7 cellular contexts compared by ENCODE assay signal in genomic region chrX:89759076-89759685, GRCh38.
A peak's percentile ranks its signal among the peaks of the same experiment; 100 is the strongest.
DNase-seq lines count a peak whose midpoint lies in the region; ATAC-seq, FAIRE-seq and TF ChIP-seq lines count a peak whose summit lies in the region.
"Not testable (repeated sequence)": the region's sequence is repeated elsewhere in the genome, so short reads cannot be mapped to it uniquely, and the experiment has no call there.

No MANE protein-coding gene starts in this region.

- intact Hi-C loops in OCI-LY7 (cut with micrococcal nuclease; ENCODE audit: unreplicated experiment), result not testable (repeated sequence)

- H3K4me1 Mint-ChIP-seq in WTC11; endodermal cell; progenitor cell of endocrine pancreas (ENCODE audit: low read depth): not testable (repeated sequence)

- H3K79me2 ChIP-seq in Loucy (ENCODE audit: insufficient read depth, low read length); OCI-LY7 (ENCODE audit: insufficient read depth, low read depth, low read length): not testable (repeated sequence)

- peak; percentile 30 for TF ChIP-seq CTCF in GM12873 (IDR thresholded peaks at IDR 0.05; ENCODE audit: insufficient read depth, low read depth, low read length, missing control alignments)
- peak; percentile 18; the same call in 1 of the 2 replicates for TF ChIP-seq CTCF in Loucy (conservative IDR thresholded peaks at IDR 0.05; ENCODE audit: low read length)
- TF ChIP-seq CTCF in OCI-LY7 (conservative IDR thresholded peaks at IDR 0.05; ENCODE audit: low read length), result peak; percentile 36; the same call in 1 of the 2 replicates
- not testable (repeated sequence) for TF ChIP-seq CTCF in WTC11 (IDR thresholded peaks at IDR 0.05)
- peak; percentile 38 for TF ChIP-seq CTCF in endodermal cell (conservative IDR thresholded peaks at IDR 0.05)
- TF ChIP-seq CTCF in progenitor cell of endocrine pancreas (IDR thresholded peaks at IDR 0.05; ENCODE audit: unreplicated experiment), result peak; percentile 13

- peak; percentile 48 for ATAC-seq in WTC11

- H3K9me3 Mint-ChIP-seq in WTC11 (peaks cover 32% of the 10 kb centered on the region), endodermal cell (peaks cover 62% of the 10 kb centered on the region), progenitor cell of endocrine pancreas (ENCODE audit: low read depth) (peaks cover 26% of the 10 kb centered on the region)

- H2AFZ ChIP-seq in Loucy (ENCODE audit: low read length); OCI-LY7 (ENCODE audit: low read length): not testable (repeated sequence)

- H3K9ac ChIP-seq in Loucy (ENCODE audit: low read depth, low read length, poor library complexity, severe bottlenecking); endodermal cell (ENCODE audit: extremely low read depth, low read length, poor library complexity, severe bottlenecking): not testable (repeated sequence)

- peaks cover 41% of the 10 kb centered on the region for H3K36me3 Mint-ChIP-seq in WTC11
- H3K36me3 Mint-ChIP-seq in endodermal cell (ENCODE audit: low read depth), result peaks cover 10% of the 10 kb centered on the region
- not testable (repeated sequence) for H3K36me3 Mint-ChIP-seq in progenitor cell of endocrine pancreas (ENCODE audit: insufficient read depth)

- POLR2A ChIA-PET in OCI-LY7 (lab: Charles Lee); WTC11 (lab: Charles Lee): not testable (repeated sequence)

- H3K27ac ChIP-seq in OCI-LY7 (ENCODE audit: low read depth, low read length, poor library complexity, severe bottlenecking); endodermal cell (ENCODE audit: low read depth, low read length): not testable (repeated sequence)

- not testable (repeated sequence) for H3F3A ChIP-seq in Loucy (ENCODE audit: low read depth)

- not testable (repeated sequence) for H3K4me1 ChIP-seq in Loucy (ENCODE audit: insufficient read depth, low read length, poor library complexity, severe bottlenecking); OCI-LY7 (ENCODE audit: insufficient read depth, low read length, poor library complexity, severe bottlenecking); endodermal cell (ENCODE audit: control insufficient read depth, insufficient read depth, low read length)

- not testable (repeated sequence) for H3K36me3 ChIP-seq in Loucy (ENCODE audit: insufficient read depth, low read length); OCI-LY7 (ENCODE audit: insufficient read depth, low read length); endodermal cell (ENCODE audit: control insufficient read depth, insufficient read depth, low read length)

- not testable (repeated sequence) for H3K4me3 Mint-ChIP-seq in WTC11; endodermal cell; progenitor cell of endocrine pancreas (ENCODE audit: low read depth)

- not testable (repeated sequence) for BruUV-seq in OCI-LY7 (replicated peaks; lab: Mats Ljungman, UMichigan)

- 91% methylated on average over 5 of the region's 5 CpGs; no CpG with 5 or more reads in 1 of the 2 experiments for WGBS in endodermal cell (ENCODE audit: insufficient coverage in 1 of 2, insufficient read length in 1 of 2), 2 experiments

- TF ChIP-seq POLR2A in H54 (IDR thresholded peaks at IDR 0.05; ENCODE audit: low read depth, low read length), result not testable (repeated sequence)

- H3K27ac Mint-ChIP-seq in WTC11, endodermal cell, progenitor cell of endocrine pancreas: not testable (repeated sequence)

- FAIRE-seq in H54 (lab: Jason Lieb, UNC), result peak; percentile 93

- H3K9me2 ChIP-seq in Loucy (replicated peaks; ENCODE audit: low read depth, low read length); OCI-LY7 (ENCODE audit: insufficient read depth, low read length): not testable (repeated sequence)

- CTCF ChIA-PET in OCI-LY7 (lab: Charles Lee; ENCODE audit: unreplicated experiment); WTC11 (lab: Charles Lee): not testable (repeated sequence)

- not testable (repeated sequence) for H4K20me1 ChIP-seq in Loucy (ENCODE audit: insufficient read depth, low read length, poor library complexity, severe bottlenecking); OCI-LY7 (ENCODE audit: insufficient read depth, low read length)

- DNase-seq in H54 (ENCODE audit: insufficient read length, low spot score); OCI-LY7 (ENCODE audit: low spot score); WTC11 (ENCODE audit: low spot score); endodermal cell; progenitor cell of endocrine pancreas (ENCODE audit: low spot score, unreplicated experiment): not testable (repeated sequence)

- H3K9me3 ChIP-seq in Loucy (ENCODE audit: insufficient read depth, low read depth, low read length); OCI-LY7 (ENCODE audit: low read length): not testable (repeated sequence)
- peaks cover 18% of the 10 kb centered on the region for H3K9me3 ChIP-seq in endodermal cell (ENCODE audit: control insufficient read depth, low read length)

- not testable (repeated sequence) for H3K27me3 Mint-ChIP-seq in WTC11 (ENCODE audit: low read depth); endodermal cell (ENCODE audit: insufficient read depth); progenitor cell of endocrine pancreas

- not testable (repeated sequence) for H3K27me3 ChIP-seq in Loucy (ENCODE audit: insufficient read depth, low read length, poor library complexity, severe bottlenecking); endodermal cell (ENCODE audit: control insufficient read depth, insufficient read depth, low read length, poor library complexity, severe bottlenecking)

- not testable (repeated sequence) for H3K4me3 ChIP-seq in Loucy (ENCODE audit: low read length, poor library complexity, severe bottlenecking); OCI-LY7 (ENCODE audit: low read depth, low read length, poor library complexity, severe bottlenecking); endodermal cell (ENCODE audit: low read length)

- not testable (repeated sequence) for H3K4me2 ChIP-seq in Loucy (ENCODE audit: low read depth, low read length, poor library complexity, severe bottlenecking); OCI-LY7 (ENCODE audit: low read length)

TF ChIP-seq in WTC11, 78 proteins besides CTCF, POLR2A, EP300 and RAD21:
- peak; percentile 89 for TF ChIP-seq GTF2I (CRISPR knock-in tag; conservative IDR thresholded peaks at IDR 0.05)
